15 cellular contexts compared by ENCODE assay signal in the genomic region with DNA sequence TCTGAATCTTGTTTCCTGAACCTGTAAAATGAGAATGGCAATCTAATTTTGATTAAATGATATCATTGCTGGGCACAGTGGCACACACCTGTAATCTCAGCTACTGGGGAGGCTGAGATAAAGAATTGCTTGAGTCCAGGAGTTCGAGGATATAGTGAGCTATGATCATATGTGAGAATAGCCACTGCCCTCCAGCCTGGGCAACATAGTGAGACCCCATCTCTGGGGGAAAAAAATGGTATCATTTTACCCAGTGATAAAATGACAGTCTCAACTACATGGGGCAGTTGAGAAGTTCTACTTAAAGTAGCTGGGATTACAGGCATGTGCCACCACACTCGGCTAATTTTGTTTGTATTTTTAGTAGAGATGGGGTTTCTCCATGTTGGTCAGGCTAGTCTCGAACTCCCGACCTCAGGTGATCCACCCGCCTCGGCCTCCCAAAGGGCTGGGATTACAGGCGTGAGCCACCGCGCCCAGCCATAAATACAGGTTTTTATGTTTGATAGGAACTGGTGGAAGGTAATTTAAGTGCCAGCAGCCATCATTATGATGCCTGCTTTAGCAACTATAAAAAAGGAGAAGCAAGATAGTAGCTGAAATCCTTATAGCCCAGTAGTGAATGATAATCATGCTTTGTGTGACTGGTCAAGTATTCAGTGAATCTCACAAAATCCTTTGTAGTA.
"Had no signal": no experiment of that assay in that cellular context is flagged by ENCODE, and none has a peak within 500 bp of the region (broad histone marks: within the 10 kb centered on the region; RNA-seq: fewer than 3 reads in every experiment).

No MANE protein-coding gene starts in this region.

- H3K4me3 Mint-ChIP-seq: activated naive CD8-positive, alpha-beta T cell had no signal

- H3K27ac ChIP-seq: esophagus squamous epithelium, prostate gland had no signal

- H3K27me3 Mint-ChIP-seq: activated naive CD8-positive, alpha-beta T cell had no signal

- H3K4me3 ChIP-seq: esophagus squamous epithelium, prostate gland had no signal

- H3K36me3 Mint-ChIP-seq: activated naive CD8-positive, alpha-beta T cell had no signal

- H3K36me3 ChIP-seq: prostate gland had no signal

- H3K4me1 ChIP-seq: esophagus squamous epithelium, prostate gland had no signal

- H3K27me3 ChIP-seq: esophagus squamous epithelium had no signal

- DNase-seq: activated CD4-positive, alpha-beta T cell treated with anti-CD3 and anti-CD28 coated beads, Interleukin-2, amount 50 U/mL, for 48 hours; activated gamma-delta T cell; activated T-cell treated with anti-CD3 and anti-CD28 coated beads, Interleukin-2, amount 50 U/mL, for 48 hours; amniotic stem cell; esophagus squamous epithelium; hypothalamus; mesenchymal stem cell; right cardiac atrium; small intestine; stimulated activated CD4-positive, alpha-beta T cell treated with anti-CD3 and anti-CD28 coated beads, Interleukin-4, amount 100 ng/mL, for 24 hours; stimulated activated naive CD4-positive, alpha-beta T cell; T-helper 9 cell; trophoblast cell had no signal

- H3K9me3 ChIP-seq: esophagus squamous epithelium, prostate gland had no signal
